Comparison of ENCODE assay signal across 23 cellular contexts in genomic region chr22:49897015-49897684, GRCh38.
"Had no signal": no experiment of that assay in that cellular context is flagged by ENCODE, and none has a peak within 500 bp of the region (broad histone marks: within the 10 kb centered on the region; RNA-seq: fewer than 3 reads in every experiment).

No MANE protein-coding gene starts in this region.

- DNase-seq: activated CD4-positive, alpha-beta T cell treated with anti-CD3 and anti-CD28 coated beads, Interleukin-2, amount 50 U/mL, for 1 hour; activated CD4-positive, CD25-positive, alpha-beta regulatory T cell; activated CD8-positive, alpha-beta memory T cell treated with anti-CD3 and anti-CD28 coated beads for 24 hours; activated naive CD8-positive, alpha-beta T cell treated with anti-CD3 and anti-CD28 coated beads, Interleukin-2, amount 50 U/mL, for 24 hours; activated T-cell treated with anti-CD3 and anti-CD28 coated beads, Interleukin-2, amount 50 U/mL, for 4 hours; amniotic stem cell; Kasumi-1; KBM-7; NCI-H1105 treated with DMSO at 0.1 percent for 48 hours; NCI-H1436 treated with DMSO at 0.1 percent for 48 hours; NCI-H187; NCI-H2081; NCI-H510A treated with DMSO at 0.1 percent for 48 hours; NCI-H69; NK-92 treated with Interleukin-12 subunit alpha and Interleukin-12 subunit beta, amount 100 ng/mL, for 24 hours; OCI-M1; SIG-M5 had no signal

- H3K4me3 ChIP-seq: Peyer's patch had no signal

- H3K27me3 ChIP-seq: Peyer's patch had no signal

- H3K27me3 Mint-ChIP-seq: activated naive CD8-positive, alpha-beta T cell treated with anti-CD3 and anti-CD28 coated beads, Interleukin-2, amount 50 U/mL, for 24 hours; brain; T-cell had no signal

- FAIRE-seq: astrocyte had no signal

- H3K4me1 Mint-ChIP-seq: activated naive CD8-positive, alpha-beta T cell treated with anti-CD3 and anti-CD28 coated beads, Interleukin-2, amount 50 U/mL, for 24 hours; brain had no signal

- H3K4me1 ChIP-seq: Peyer's patch had no signal

- ATAC-seq: activated naive CD4-positive, alpha-beta T cell treated with anti-CD3 and anti-CD28 coated beads, Interleukin-2, amount 50 U/mL, for 72 hours; activated naive CD8-positive, alpha-beta T cell treated with anti-CD3 and anti-CD28 coated beads, Interleukin-2, amount 50 U/mL, for 24 hours; activated T-cell treated with anti-CD3 and anti-CD28 coated beads, Interleukin-2, amount 50 U/mL, for 4 hours; T-cell had no signal

- H3K9me3 ChIP-seq: Peyer's patch had no signal

- H3K4me3 Mint-ChIP-seq: activated naive CD8-positive, alpha-beta T cell treated with anti-CD3 and anti-CD28 coated beads, Interleukin-2, amount 50 U/mL, for 24 hours; activated T-cell treated with anti-CD3 and anti-CD28 coated beads, Interleukin-2, amount 50 U/mL, for 4 hours; brain; T-cell had no signal

- H3K27ac ChIP-seq: Peyer's patch, VCaP had no signal

- H3K27ac Mint-ChIP-seq: activated naive CD8-positive, alpha-beta T cell treated with anti-CD3 and anti-CD28 coated beads, Interleukin-2, amount 50 U/mL, for 24 hours; brain; T-cell had no signal
